Comparison of ENCODE assay signal across 9 cellular contexts in genomic region chr12:89544730-89545184, GRCh38. TPM values are rescaled to one million over a fixed set of nuclear protein-coding genes. Genes with fewer than 3 reads are reported as not detected.
A peak's percentile ranks its signal among the peaks of the same experiment; 100 is the strongest.
DNase-seq lines count a peak whose midpoint lies in the region; ATAC-seq and TF ChIP-seq lines count a peak whose summit lies in the region.
"Had no signal": no experiment of that assay in that cellular context is flagged by ENCODE, and none has a peak within 500 bp of the region (broad histone marks: within the 10 kb centered on the region; RNA-seq: fewer than 3 reads in every experiment).

No MANE protein-coding gene starts in this region.

- H3K4me3 ChIP-seq in neuronal stem cell (ENCODE audit: low read length in 2 of 2) (no peak overlapping the region), tibial nerve (no peak overlapping the region)
- H3K4me3 ChIP-seq: esophagus squamous epithelium had no signal

- TF ChIP-seq CTCF in tibial nerve (IDR thresholded peaks at IDR 0.05), result no peak

- no peak for TF ChIP-seq EP300 in tibial nerve (IDR thresholded peaks at IDR 0.05)

- H4K8ac ChIP-seq in neuronal stem cell (ENCODE audit: low read depth, low read length), result no peak overlapping the region

- no CpG with 5 or more reads among the region's 5 CpGs for WGBS in neuronal stem cell (ENCODE audit: extremely low coverage in 2 of 2, insufficient read length in 2 of 2, insufficient replicate concordance in 1 of 2), 2 donors
- 23 to 27% methylated on average over 5 of the region's 5 CpGs for WGBS in tibial nerve, 2 donors

- H3K14ac ChIP-seq in neuronal stem cell (ENCODE audit: low read length), result no peak overlapping the region

- no peaks in the 10 kb centered on the region for H3K9me3 ChIP-seq in neuronal stem cell (replicated peaks in 1 of 2; ENCODE audit: control insufficient read depth in 2 of 2, insufficient read depth in 1 of 2, low read depth in 1 of 2, low read length in 2 of 2)
- no peaks in the 10 kb centered on the region for H3K9me3 ChIP-seq in tibial nerve
- H3K9me3 ChIP-seq: esophagus squamous epithelium had no signal

- H3K36me3 ChIP-seq in neuronal stem cell (replicated peaks in 1 of 2; ENCODE audit: control insufficient read depth in 2 of 2, insufficient read depth in 2 of 2, low read length in 2 of 2) (no peaks in the 10 kb centered on the region), tibial nerve (no peaks in the 10 kb centered on the region)

- H3K4ac ChIP-seq in neuronal stem cell (ENCODE audit: low read length), result no peak overlapping the region

- peaks cover 4 to 8% of the 10 kb centered on the region in 2 donors for H3K4me1 ChIP-seq in neuronal stem cell (ENCODE audit: control insufficient read depth in 2 of 2, insufficient read depth in 1 of 2, low read depth in 1 of 2, low read length in 2 of 2)
- H3K4me1 ChIP-seq in tibial nerve, result peaks cover 0 to 28% (median 5%) of the 10 kb centered on the region in 4 donors

- H2BK120ac ChIP-seq in neuronal stem cell (ENCODE audit: low read depth, low read length), result no peak overlapping the region

- H3K23ac ChIP-seq in neuronal stem cell (ENCODE audit: low read depth, low read length, poor library complexity), result no peak overlapping the region

- no peak for TF ChIP-seq POLR2A in tibial nerve (IDR thresholded peaks at IDR 0.05)

- H3K4me2 ChIP-seq in neuronal stem cell (ENCODE audit: insufficient read depth, low read length, poor library complexity, severe bottlenecking), result no peak overlapping the region

- H2BK5ac ChIP-seq in neuronal stem cell (ENCODE audit: low read length), result no peak overlapping the region

- H3K79me1 ChIP-seq in neuronal stem cell (ENCODE audit: low read depth, low read length), result no peaks in the 10 kb centered on the region

- no peak for ATAC-seq in HG03521 (IDR thresholded peaks at IDR 0.05; ENCODE audit: unreplicated experiment)

- DNase-seq in Daoy (ENCODE audit: low read depth), result peak; percentile 34
- peak; percentile 79 for DNase-seq in NCI-H2196 treated with DMSO at 0.1 percent for 48 hours (lab: John Stamatoyannopoulos, UW; ENCODE audit: unreplicated experiment)
- DNase-seq in dermis microvascular lymphatic vessel endothelial cell (ENCODE audit: low read depth in 2 of 2), result peak; percentile 45 to 87
- peak; percentile 60 for DNase-seq in neuronal stem cell (ENCODE audit: low spot score)
- DNase-seq in tibial nerve (ENCODE audit: low spot score in 2 of 2), result no peak
- DNase-seq in SKM-1 (lab: John Stamatoyannopoulos, UW; ENCODE audit: unreplicated experiment), result no peak
- DNase-seq in effector CD4-positive, alpha-beta T cell, result no peak
- DNase-seq: esophagus squamous epithelium had no signal

- H2AK5ac ChIP-seq in neuronal stem cell (ENCODE audit: low read depth, low read length), result no peak overlapping the region

- H4K91ac ChIP-seq in neuronal stem cell (ENCODE audit: low read depth, low read length, poor library complexity), result no peak overlapping the region

- peak overlapping the region; percentile 67 for H2AFZ ChIP-seq in neuronal stem cell (ENCODE audit: low read length)

- no peak overlapping the region for H2BK12ac ChIP-seq in neuronal stem cell (ENCODE audit: low read length)

- H3K27me3 ChIP-seq in neuronal stem cell (ENCODE audit: control insufficient read depth in 3 of 3, insufficient read depth in 3 of 3, low read depth in 1 of 3, low read length in 3 of 3) (no peaks in the 10 kb centered on the region), tibial nerve (no peaks in the 10 kb centered on the region)
- H3K27me3 ChIP-seq: esophagus squamous epithelium had no signal

- no peak overlapping the region for H2BK15ac ChIP-seq in neuronal stem cell (ENCODE audit: low read length)

- H3K27ac ChIP-seq in neuronal stem cell (replicated peaks; ENCODE audit: low read length) (peak overlapping the region; percentile 9), tibial nerve (no peak overlapping the region)

- H3K18ac ChIP-seq in neuronal stem cell (ENCODE audit: low read length), result no peak overlapping the region

- no peak overlapping the region for H3K9ac ChIP-seq in neuronal stem cell (ENCODE audit: low read depth, low read length, poor library complexity)

RNA-seq across cellular contexts. Expression of gene POC1B, which starts 18.9 kb away (rescaled TPM):
- total RNA-seq in Daoy (2014; rRNA removed; shearing (Covaris generic)), result 11.1 and 13.4 TPM in 2 replicates
- total RNA-seq in dermis microvascular lymphatic vessel endothelial cell (13.2 and 17.3 TPM in 2 replicates), tibial nerve (10 to 100 TPM; 22.7 to 38.7 (median 25.1) TPM)
- 19.1 TPM for polyA plus RNA-seq in neuronal stem cell (2013, experiment 1 of 2)
- polyA plus RNA-seq in neuronal stem cell (2013, experiment 2 of 2), result 19.1 TPM

RNA-seq across cellular contexts. Expression of gene GALNT4, which starts 20.2 kb away (rescaled TPM):
- 4.9 and 5.1 TPM in 2 replicates for total RNA-seq in Daoy (2014; rRNA removed; shearing (Covaris generic))
- 13.3 and 15.0 TPM in 2 replicates for total RNA-seq in dermis microvascular lymphatic vessel endothelial cell
- 0.43 TPM for polyA plus RNA-seq in neuronal stem cell (2013, experiment 1 of 2)
- 0.60 TPM for polyA plus RNA-seq in neuronal stem cell (2013, experiment 2 of 2)
- total RNA-seq in tibial nerve, result 1 to 10 TPM; 2.7 to 5.9 (median 5.0) TPM

Comparison
In these comparisons a context has a peak if more than half of its experiments do, and no peak if none do; other contexts are left out.
1. DNase-seq: peak in Daoy (single experiment), NCI-H2196 treated with DMSO at 0.1 percent for 48 hours (single experiment), dermis microvascular lymphatic vessel endothelial cell (2 of 2) and neuronal stem cell (single experiment); none in tibial nerve (0 of 2), SKM-1 (single experiment) and effector CD4-positive, alpha-beta T cell (single experiment).